Comparison of ENCODE assay signal across 8 cellular contexts in genomic region chr1:43367026-43367903, GRCh38. TPM values are rescaled to one million over a fixed set of nuclear protein-coding genes. Genes with fewer than 3 reads are reported as not detected.
DNase-seq lines count a peak whose midpoint lies in the region; ATAC-seq, FAIRE-seq and TF ChIP-seq lines count a peak whose summit lies in the region.

No MANE protein-coding gene starts in this region.

- CTCF ChIA-PET in K562 (lab: Yijun Ruan, JAX; ENCODE audit: low intra/inter-chr PET ratio), result no interaction called here

- H4K20me1 ChIP-seq in K562 (replicated peaks; ENCODE audit: control insufficient read depth, insufficient read depth, low read length), result peaks cover 10% of the 10 kb centered on the region

- TF ChIP-seq RAD21 in K562 (CRISPR knock-in tag; conservative IDR thresholded peaks at IDR 0.05 in 1 of 2, IDR thresholded peaks at IDR 0.05 in 1 of 2), result no peak

- H3K9ac ChIP-seq in K562 (ENCODE audit: insufficient read depth in 1 of 2, low read depth in 2 of 2, low read length in 2 of 2), result peak overlapping the region; percentile 76 to 97

- FAIRE-seq in K562 (lab: Jason Lieb, UNC), result peak; percentile 82

- TF ChIP-seq POLR2A in K562 (conservative IDR thresholded peaks at IDR 0.05), result no peak

- peaks cover 37% of the 10 kb centered on the region for H3K36me3 ChIP-seq in K562 (ENCODE audit: control insufficient read depth, insufficient read depth, low read length)

- POLR2A ChIA-PET in K562 (lab: Yijun Ruan, JAX), result interaction anchor here (0.5 to 3.1 kb wide), 9 partner anchors 8 to 519 kb away, joined by 3 to 20 read pairs (median 5); partner anchors contain the start of genes CDC20, MED8 and SZT2

- no peak for TF ChIP-seq CTCF in K562 (IDR thresholded peaks at IDR 0.05 in 2 of 3, conservative IDR thresholded peaks at IDR 0.05 in 1 of 3; ENCODE audit: insufficient read depth in 2 of 3, low read depth in 1 of 3, low read length in 3 of 3)

- in situ Hi-C loops in K562 (cut with MboI), result no loop called here

- WGBS in K562 (ENCODE audit: insufficient coverage, low coverage, missing lambda C conversion rate), result 1% methylated on average over 39 of the region's 48 CpGs

- H3K9me3 ChIP-seq in K562 (replicated peaks; ENCODE audit: control insufficient read depth, insufficient read depth, low read depth, low read length), result no peaks in the 10 kb centered on the region

- H2AFZ ChIP-seq in K562 (ENCODE audit: low read depth, low read length), result peak overlapping the region; percentile 78

- H3K79me2 ChIP-seq in K562 (ENCODE audit: control insufficient read depth, insufficient read depth, low read length), result peaks cover 40% of the 10 kb centered on the region

- peaks cover 12% of the 10 kb centered on the region for H3K9me1 ChIP-seq in K562 (ENCODE audit: control insufficient read depth, insufficient read depth, low read length)

- H3K27ac ChIP-seq in K562 (ENCODE audit: extremely low read depth, low read depth, low read length), result peak overlapping the region; percentile 89

- peak; percentile 64; the same call in 1 of the 2 replicates for TF ChIP-seq EP300 in K562 (IDR thresholded peaks at IDR 0.05; ENCODE audit: low read length)

- H3K27me3 ChIP-seq in K562 (ENCODE audit: control insufficient read depth in 2 of 2, insufficient read depth in 2 of 2, low read length in 2 of 2), result no peaks in the 10 kb centered on the region

- ATAC-seq in HG03045 (IDR thresholded peaks at IDR 0.05; ENCODE audit: unreplicated experiment), result peak; percentile 53
- peak; percentile 40 for ATAC-seq in K562

- peak overlapping the region; percentile 93 for H3K4me2 ChIP-seq in K562 (ENCODE audit: insufficient read depth, low read length)

- BruUV-seq in K562 (replicated peaks; lab: Mats Ljungman, UMichigan), result TSS peak; percentile 61

- peak; percentile 80 for DNase-seq in activated effector memory CD4-positive, alpha-beta T cell treated with anti-CD3 and anti-CD28 coated beads, Interleukin-2, amount 50 U/mL, for 16 hours
- DNase-seq in activated effector memory CD4-positive, alpha-beta T cell treated with Interleukin-2 at 50 U/mL for 16 hours, result no peak
- peak; percentile 16 for DNase-seq in SK-N-DZ (ENCODE audit: low spot score)
- DNase-seq in K562 (ENCODE audit: extremely low read depth in 1 of 4, low spot score in 3 of 4), result peak; percentile 87 to 90 (median 90)
- DNase-seq in islet precursor cell, result peak; percentile 68
- DNase-seq in stimulated activated CD4-positive, alpha-beta T cell treated with anti-CD3 and anti-CD28 coated beads, Interleukin-2, amount 100 ng/mL, for 4 hours (ENCODE audit: low read depth), result peak; percentile 18
- no peak for DNase-seq in NCI-H2107 (lab: John Stamatoyannopoulos, UW)

- intact Hi-C loops in K562 (cut with micrococcal nuclease), result no loop called here

- H3K4me1 ChIP-seq in K562 (replicated peaks in 1 of 2; ENCODE audit: control insufficient read depth in 2 of 2, insufficient read depth in 2 of 2, low read length in 2 of 2), result peaks cover 31 to 45% of the 10 kb centered on the region in 2 experiments

- H3K4me3 ChIP-seq in K562, result peak overlapping the region; percentile 64

RNA-seq across cellular contexts. Expression of gene ELOVL1, which starts 0.5 kb away (rescaled TPM):
- polyA plus RNA-seq in SK-N-DZ (2014; cell fraction: cytosol; rRNA removed), result 24.1 and 28.3 TPM in 2 replicates
- polyA plus RNA-seq in SK-N-DZ (2014; cell fraction: nucleus; rRNA removed), result 41.1 and 43.7 TPM in 2 replicates
- total RNA-seq in K562 (2011; cell fraction: chromatin; rRNA removed; ENCODE audit: low replicate concordance), result 99.9 and 173 TPM in 2 replicates
- total RNA-seq in K562 (2011; cell fraction: nucleolus; rRNA removed), result 189 and 197 TPM in 2 replicates
- total RNA-seq in K562 (2011; cell fraction: nucleoplasm; rRNA removed), result 151 and 160 TPM in 2 replicates
- total RNA-seq in K562 (2014; rRNA removed), result 53.4 and 73.1 TPM in 2 replicates
- 48.1 and 51.0 TPM in 2 replicates for total RNA-seq in K562 (2014; rRNA removed; fragmentation: Illumina TruSeq; extraction: Trizol)
- 65.3 and 66.6 TPM in 2 replicates for total RNA-seq in K562 (2015; rRNA removed; fragmentation: Illumina TruSeq; extraction: Trizol)
- 66.8 and 73.2 TPM in 2 replicates for total RNA-seq in K562 (2021)
- polyA plus RNA-seq in K562 (2011; rRNA removed), result 157 and 159 TPM in 2 replicates
- 165 and 200 TPM in 2 replicates for polyA plus RNA-seq in K562 (2011; cell fraction: cytosol; rRNA removed)
- 181 and 189 TPM in 2 replicates for polyA plus RNA-seq in K562 (2011; cell fraction: nucleus; rRNA removed)
- polyA plus RNA-seq in K562 (2012), result 78.5 and 117 TPM in 2 replicates
- 108 and 120 TPM in 2 replicates for polyA plus RNA-seq in K562 (2014; fragmentation: Illumina TruSeq; extraction: Trizol)
- polyA plus RNA-seq in K562 (2014; fragmentation: Nextera tagmentation; extraction: Ambion mirVana), result 100 to 1,000 TPM in 1 of 2 experiments, 10 to 100 TPM in 1; 70.3 to 147 TPM
- 74.0 and 82.4 TPM in 2 replicates for polyA plus RNA-seq in K562 (2014; rRNA removed)
- 50.4 and 62.9 TPM in 2 replicates for polyA minus RNA-seq in K562 (2011; rRNA and poly(A)+ RNA removed)
- polyA minus RNA-seq in K562 (2011; cell fraction: cytosol; rRNA and poly(A)+ RNA removed), result 24.4 and 41.4 TPM in 2 replicates
- 19.5 and 32.4 TPM in 2 replicates for polyA minus RNA-seq in K562 (2011; cell fraction: nucleus; rRNA and poly(A)+ RNA removed)

RNA-seq across cellular contexts. Expression of gene CDC20, which starts 8.5 kb away (rescaled TPM):
- 162 and 165 TPM in 2 replicates for polyA plus RNA-seq in SK-N-DZ (2014; cell fraction: cytosol; rRNA removed)
- 94.2 and 103 TPM in 2 replicates for polyA plus RNA-seq in SK-N-DZ (2014; cell fraction: nucleus; rRNA removed)
- 81.3 and 180 TPM in 2 replicates for total RNA-seq in K562 (2011; cell fraction: chromatin; rRNA removed; ENCODE audit: low replicate concordance)
- 147 and 157 TPM in 2 replicates for total RNA-seq in K562 (2011; cell fraction: nucleolus; rRNA removed)
- total RNA-seq in K562 (2011; cell fraction: nucleoplasm; rRNA removed), result 103 and 116 TPM in 2 replicates
- total RNA-seq in K562 (2014; rRNA removed) (183 and 244 TPM in 2 replicates), K562 (2014; rRNA removed; fragmentation: Illumina TruSeq; extraction: Trizol) (94.5 and 106 TPM in 2 replicates), K562 (2015; rRNA removed; fragmentation: Illumina TruSeq; extraction: Trizol) (121 and 131 TPM in 2 replicates), K562 (2021) (212 and 224 TPM in 2 replicates)
- polyA plus RNA-seq in K562 (2011; rRNA removed) (92.8 and 173 TPM in 2 replicates), K562 (2014; fragmentation: Illumina TruSeq; extraction: Trizol) (178 and 197 TPM in 2 replicates), K562 (2014; fragmentation: Nextera tagmentation; extraction: Ambion mirVana) (10 to 100 TPM; 45.2 to 70.6 TPM), K562 (2014; rRNA removed) (141 and 146 TPM in 2 replicates)
- polyA plus RNA-seq in K562 (2011; cell fraction: cytosol; rRNA removed), result 185 and 280 TPM in 2 replicates
- 254 and 290 TPM in 2 replicates for polyA plus RNA-seq in K562 (2011; cell fraction: nucleus; rRNA removed)
- 207 and 277 TPM in 2 replicates for polyA plus RNA-seq in K562 (2012)
- polyA minus RNA-seq in K562 (2011; rRNA and poly(A)+ RNA removed), result 115 and 154 TPM in 2 replicates
- 157 and 191 TPM in 2 replicates for polyA minus RNA-seq in K562 (2011; cell fraction: cytosol; rRNA and poly(A)+ RNA removed)
- 40.5 and 60.9 TPM in 2 replicates for polyA minus RNA-seq in K562 (2011; cell fraction: nucleus; rRNA and poly(A)+ RNA removed)

RNA-seq across cellular contexts. Expression of gene MED8, which starts 22.3 kb away (rescaled TPM):
- 45.9 and 52.7 TPM in 2 replicates for polyA plus RNA-seq in SK-N-DZ (2014; cell fraction: cytosol; rRNA removed)
- 36.1 and 38.8 TPM in 2 replicates for polyA plus RNA-seq in SK-N-DZ (2014; cell fraction: nucleus; rRNA removed)
- 84.8 and 86.1 TPM in 2 replicates for total RNA-seq in K562 (2011; cell fraction: chromatin; rRNA removed; ENCODE audit: low replicate concordance)
- 36.7 and 38.5 TPM in 2 replicates for total RNA-seq in K562 (2011; cell fraction: nucleolus; rRNA removed)
- 68.3 and 88.3 TPM in 2 replicates for total RNA-seq in K562 (2011; cell fraction: nucleoplasm; rRNA removed)
- total RNA-seq in K562 (2014; rRNA removed) (51.5 and 51.7 TPM in 2 replicates), K562 (2014; rRNA removed; fragmentation: Illumina TruSeq; extraction: Trizol) (52.7 and 56.4 TPM in 2 replicates), K562 (2015; rRNA removed; fragmentation: Illumina TruSeq; extraction: Trizol) (51.7 and 52.1 TPM in 2 replicates), K562 (2021) (57.7 and 60.7 TPM in 2 replicates)
- polyA plus RNA-seq in K562 (2011; rRNA removed) (23.0 and 30.9 TPM in 2 replicates), K562 (2014; fragmentation: Illumina TruSeq; extraction: Trizol) (55.3 and 60.3 TPM in 2 replicates), K562 (2014; fragmentation: Nextera tagmentation; extraction: Ambion mirVana) (100 to 1,000 TPM; 104 to 120 TPM), K562 (2014; rRNA removed) (32.3 and 37.6 TPM in 2 replicates)
- polyA plus RNA-seq in K562 (2011; cell fraction: cytosol; rRNA removed), result 19.9 and 32.8 TPM in 2 replicates
- polyA plus RNA-seq in K562 (2011; cell fraction: nucleus; rRNA removed), result 44.6 and 77.2 TPM in 2 replicates
- polyA plus RNA-seq in K562 (2012), result 57.3 and 73.4 TPM in 2 replicates
- 25.5 and 32.5 TPM in 2 replicates for polyA minus RNA-seq in K562 (2011; rRNA and poly(A)+ RNA removed)
- polyA minus RNA-seq in K562 (2011; cell fraction: cytosol; rRNA and poly(A)+ RNA removed), result 13.7 and 19.7 TPM in 2 replicates
- polyA minus RNA-seq in K562 (2011; cell fraction: nucleus; rRNA and poly(A)+ RNA removed), result 20.7 and 50.4 TPM in 2 replicates

RNA-seq across cellular contexts. Expression of gene SZT2, which starts 22.4 kb away (rescaled TPM):
- polyA plus RNA-seq in SK-N-DZ (2014; cell fraction: cytosol; rRNA removed), result 5.3 and 6.7 TPM in 2 replicates
- polyA plus RNA-seq in SK-N-DZ (2014; cell fraction: nucleus; rRNA removed), result 18.1 and 31.9 TPM in 2 replicates
- 328 and 537 TPM in 2 replicates for total RNA-seq in K562 (2011; cell fraction: chromatin; rRNA removed; ENCODE audit: low replicate concordance)
- total RNA-seq in K562 (2011; cell fraction: nucleolus; rRNA removed), result 162 and 172 TPM in 2 replicates
- total RNA-seq in K562 (2011; cell fraction: nucleoplasm; rRNA removed), result 193 and 226 TPM in 2 replicates
- 9.2 and 11.5 TPM in 2 replicates for total RNA-seq in K562 (2014; rRNA removed)
- 12.8 and 14.5 TPM in 2 replicates for total RNA-seq in K562 (2014; rRNA removed; fragmentation: Illumina TruSeq; extraction: Trizol)
- 14.4 and 15.8 TPM in 2 replicates for total RNA-seq in K562 (2015; rRNA removed; fragmentation: Illumina TruSeq; extraction: Trizol)
- total RNA-seq in K562 (2021), result 27.0 and 31.0 TPM in 2 replicates
- polyA plus RNA-seq in K562 (2011; rRNA removed), result 9.1 and 14.4 TPM in 2 replicates
- 5.5 and 7.0 TPM in 2 replicates for polyA plus RNA-seq in K562 (2011; cell fraction: cytosol; rRNA removed)
- 89.3 and 112 TPM in 2 replicates for polyA plus RNA-seq in K562 (2011; cell fraction: nucleus; rRNA removed)
- polyA plus RNA-seq in K562 (2012), result 12.1 and 24.7 TPM in 2 replicates
- 14.7 and 15.1 TPM in 2 replicates for polyA plus RNA-seq in K562 (2014; fragmentation: Illumina TruSeq; extraction: Trizol)
- polyA plus RNA-seq in K562 (2014; fragmentation: Nextera tagmentation; extraction: Ambion mirVana), result 1 to 10 TPM in 1 of 2 experiments, under 1 TPM in 1; 0.88 to 1.3 TPM
- polyA plus RNA-seq in K562 (2014; rRNA removed), result 16.7 and 18.4 TPM in 2 replicates
- polyA minus RNA-seq in K562 (2011; rRNA and poly(A)+ RNA removed), result 54.3 and 67.1 TPM in 2 replicates
- 8.7 and 15.7 TPM in 2 replicates for polyA minus RNA-seq in K562 (2011; cell fraction: cytosol; rRNA and poly(A)+ RNA removed)
- polyA minus RNA-seq in K562 (2011; cell fraction: nucleus; rRNA and poly(A)+ RNA removed), result 52.0 and 88.4 TPM in 2 replicates

RNA-seq across cellular contexts. Expression of gene MPL, which starts 29.6 kb away (rescaled TPM):
- polyA plus RNA-seq in SK-N-DZ (2014; cell fraction: cytosol; rRNA removed), result not detected in 2 replicates
- polyA plus RNA-seq in SK-N-DZ (2014; cell fraction: nucleus; rRNA removed), result not detected in 2 replicates
- not detected in 2 replicates for total RNA-seq in K562 (2011; cell fraction: chromatin; rRNA removed; ENCODE audit: low replicate concordance)
- total RNA-seq in K562 (2011; cell fraction: nucleolus; rRNA removed), result not detected in 2 replicates
- not detected in 2 replicates for total RNA-seq in K562 (2011; cell fraction: nucleoplasm; rRNA removed)
- total RNA-seq in K562 (2014; rRNA removed) (not detected in 2 replicates), K562 (2014; rRNA removed; fragmentation: Illumina TruSeq; extraction: Trizol) (not detected in 2 replicates), K562 (2015; rRNA removed; fragmentation: Illumina TruSeq; extraction: Trizol) (not detected in 2 replicates), K562 (2021) (not detected in 2 replicates)
- polyA plus RNA-seq in K562 (2011; rRNA removed) (not detected in 2 replicates), K562 (2014; fragmentation: Illumina TruSeq; extraction: Trizol) (not detected in 2 replicates), K562 (2014; fragmentation: Nextera tagmentation; extraction: Ambion mirVana) (not detected), K562 (2014; rRNA removed) (not detected in 2 replicates)
- not detected in 2 replicates for polyA plus RNA-seq in K562 (2011; cell fraction: cytosol; rRNA removed)
- not detected in 2 replicates for polyA plus RNA-seq in K562 (2011; cell fraction: nucleus; rRNA removed)
- not detected in 2 replicates for polyA plus RNA-seq in K562 (2012)
- polyA minus RNA-seq in K562 (2011; rRNA and poly(A)+ RNA removed), result not detected in 2 replicates
- not detected in 2 replicates for polyA minus RNA-seq in K562 (2011; cell fraction: cytosol; rRNA and poly(A)+ RNA removed)
- polyA minus RNA-seq in K562 (2011; cell fraction: nucleus; rRNA and poly(A)+ RNA removed), result not detected in 2 replicates

Comparison
In these comparisons a context has a peak if more than half of its experiments do, and no peak if none do; other contexts are left out.
1. DNase-seq: peak in activated effector memory CD4-positive, alpha-beta T cell treated with anti-CD3 and anti-CD28 coated beads, Interleukin-2, amount 50 U/mL, for 16 hours (single experiment), SK-N-DZ (single experiment), K562 (4 of 4), islet precursor cell (single experiment) and stimulated activated CD4-positive, alpha-beta T cell treated with anti-CD3 and anti-CD28 coated beads, Interleukin-2, amount 100 ng/mL, for 4 hours (single experiment); none in activated effector memory CD4-positive, alpha-beta T cell treated with Interleukin-2 at 50 U/mL for 16 hours (single experiment) and NCI-H2107 (single experiment).